In the genomic region with DNA sequence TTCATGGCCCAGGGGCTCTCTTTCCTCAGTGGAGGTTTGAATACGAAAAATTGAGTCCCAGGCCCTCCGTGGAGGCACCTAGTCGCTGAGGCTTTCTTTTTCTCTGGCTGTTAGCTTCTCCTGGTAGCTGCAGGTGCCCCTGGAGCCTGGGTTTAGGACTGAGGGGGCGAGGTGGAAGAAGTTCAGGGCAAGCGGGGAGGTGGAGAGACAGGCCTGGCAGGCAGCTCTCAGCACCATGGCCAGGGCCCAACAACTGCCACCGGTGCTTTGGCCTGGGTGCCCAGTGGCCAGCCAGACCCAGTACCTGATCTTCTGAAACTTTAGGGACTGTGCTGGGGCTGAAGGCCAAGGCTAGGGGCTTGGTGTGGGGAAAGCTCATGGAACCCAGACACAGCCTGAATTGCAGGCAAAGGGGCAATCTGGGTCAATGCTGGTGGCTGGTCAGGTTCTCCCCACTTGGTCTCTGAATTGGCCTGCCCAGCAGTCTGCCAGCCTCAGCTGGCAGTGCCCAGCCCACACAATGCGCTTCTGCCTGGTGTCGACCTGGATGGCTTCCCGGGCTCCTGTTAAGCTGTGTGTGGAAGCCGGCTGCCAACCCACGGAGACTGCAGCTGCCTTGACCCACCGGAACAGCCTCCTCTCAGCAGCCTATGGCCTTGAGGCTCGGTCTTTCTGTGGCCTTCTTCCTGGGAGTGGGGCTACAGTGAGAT, we compare ENCODE assay signal across 17 cellular contexts. TPM values are rescaled to one million over a fixed set of nuclear protein-coding genes. Genes with fewer than 3 reads are reported as not detected.
DNase-seq lines count a peak whose midpoint lies in the region; ATAC-seq and TF ChIP-seq lines count a peak whose summit lies in the region.
"Had no signal": no experiment of that assay in that cellular context is flagged by ENCODE, and none has a peak within 500 bp of the region (broad histone marks: within the 10 kb centered on the region; RNA-seq: fewer than 3 reads in every experiment).

No MANE protein-coding gene starts in this region.

- H3K27ac ChIP-seq in HEK293 (ENCODE audit: extremely low read depth, low read depth, low read length) = no peak overlapping the region
- no peak overlapping the region for H3K27ac ChIP-seq in RWPE2 (ENCODE audit: poor library complexity, severe bottlenecking)
- H3K27ac ChIP-seq in dorsolateral prefrontal cortex = peak overlapping the region in 55 of 59 donors; percentile 8 to 94 (median 79)
- H3K27ac ChIP-seq in thyroid gland = no peak overlapping the region
- H3K27ac ChIP-seq: gastrocnemius medialis, SJCRH30, skin epidermis, suprapubic skin had no signal

- H3K36me3 ChIP-seq in HEK293 (ENCODE audit: control insufficient read depth in 2 of 2, insufficient read depth in 1 of 2, low read length in 2 of 2) (no peaks in the 10 kb centered on the region), RWPE2 (ENCODE audit: low read depth) (no peaks in the 10 kb centered on the region), thyroid gland (no peaks in the 10 kb centered on the region)
- H3K36me3 ChIP-seq: gastrocnemius medialis, SJCRH30, suprapubic skin had no signal

- TF ChIP-seq CTCF in HEK293 (tag by site-specific recombination; IDR thresholded peaks at IDR 0.05) (no peak), RWPE2 (IDR thresholded peaks at IDR 0.05; ENCODE audit: poor library complexity, severe bottlenecking) (no peak), dorsolateral prefrontal cortex (IDR thresholded peaks at IDR 0.05 in 54 of 56, conservative IDR thresholded peaks at IDR 0.05 in 2 of 56; ENCODE audit: low read depth in 1 of 56, partially characterized antibody in 56 of 56) (no peak), thyroid gland (IDR thresholded peaks at IDR 0.05) (no peak)

- CTCF ChIA-PET in HEK293 (lab: Yijun Ruan, JAX) = interaction anchor here (0.5 to 2.1 kb wide), 5 partner anchors 26 to 64 kb away, joined by 3 to 6 read pairs (median 4); no protein-coding TSS in a partner anchor

- WGBS in thyroid gland, 2 donors = 12 to 38% methylated on average over 5 to 11 of the region's 13 CpGs

- no peaks in the 10 kb centered on the region for H3K9me3 ChIP-seq in HEK293 (ENCODE audit: control insufficient read depth, insufficient read depth, low read depth, low read length)
- no peaks in the 10 kb centered on the region for H3K9me3 ChIP-seq in RWPE2 (ENCODE audit: severe bottlenecking)
- no peaks in the 10 kb centered on the region for H3K9me3 ChIP-seq in thyroid gland
- H3K9me3 ChIP-seq: gastrocnemius medialis, SJCRH30, suprapubic skin had no signal

- ATAC-seq in RWPE2 (ENCODE audit: low read depth) = no peak
- ATAC-seq: gastrocnemius medialis had no signal

- 0 out of 2 replicates have a peak, but pooled peaks cover 4% of the 10 kb centered on the region for H3K4me1 ChIP-seq in HEK293 (ENCODE audit: control insufficient read depth, insufficient read depth, low read length)
- no peaks in the 10 kb centered on the region for H3K4me1 ChIP-seq in RWPE2 (ENCODE audit: insufficient read depth, poor library complexity, severe bottlenecking)
- peaks cover 6 to 16% of the 10 kb centered on the region in 2 donors for H3K4me1 ChIP-seq in thyroid gland
- H3K4me1 ChIP-seq: SJCRH30 had no signal

- intact Hi-C loops in dorsolateral prefrontal cortex (cut with DNase I) (loop anchor here in 1 of 2 donors (5.0 kb wide), 1 partner anchor 32 kb away; no protein-coding TSS in a partner anchor), thyroid gland (cut with DNase I) (loop anchor here (5.0 kb wide), 1 partner anchor 52 kb away; no protein-coding TSS in a partner anchor)

- H3K27me3 ChIP-seq in RWPE2 (ENCODE audit: insufficient read depth, poor library complexity, severe bottlenecking) = peaks cover 100% of the 10 kb centered on the region
- H3K27me3 ChIP-seq in dorsolateral prefrontal cortex = peaks cover 0 to 89% (median 30%) of the 10 kb centered on the region in 45 donors
- peaks cover 52% of the 10 kb centered on the region for H3K27me3 ChIP-seq in thyroid gland

- H3K4me3 ChIP-seq in HEK293 (ENCODE audit: low read depth, low read length) (no peak overlapping the region), RWPE2 (ENCODE audit: severe bottlenecking) (no peak overlapping the region), dorsolateral prefrontal cortex (peak overlapping the region in 56 of 59 donors; percentile 3 to 78 (median 68)), thyroid gland (replicated peaks in 1 of 3) (no peak overlapping the region)
- H3K4me3 ChIP-seq: gastrocnemius medialis, SJCRH30, skin epidermis, suprapubic skin had no signal

- POLR2A ChIA-PET in HEK293 (lab: Yijun Ruan, JAX) = interaction anchor here (0.5 kb wide), 1 partner anchor 21 kb away, joined by 3 read pairs; no protein-coding TSS in a partner anchor

- DNase-seq in RWPE2 (ENCODE audit: low spot score) = peak; percentile 69
- DNase-seq in dorsolateral prefrontal cortex = peak; percentile 46 to 88 (median 77)
- DNase-seq in nucleus accumbens (lab: John Stamatoyannopoulos, UW) = peak in 44 of 56 donors; percentile 24 to 81 (median 48)
- no peak for DNase-seq in NCI-H510A treated with DMSO at 0.1 percent for 48 hours (lab: John Stamatoyannopoulos, UW)
- no peak for DNase-seq in thyroid gland
- DNase-seq in NCI-H2227 treated with DMSO at 0.1 percent for 48 hours (lab: John Stamatoyannopoulos, UW) = no peak
- DNase-seq: activated CD4-positive, alpha-beta T cell treated with anti-CD3 and anti-CD28 coated beads, Interleukin-2, amount 10 ng/mL, durations not matched to agents 7 days and 5 days; erythroblast; gastrocnemius medialis; GOT3; SJCRH30; stimulated activated CD4-positive, alpha-beta T cell treated with anti-CD3 and anti-CD28 coated beads, Interleukin-4, amount 100 ng/mL, for 4 hours; stimulated activated CD8-positive, alpha-beta memory T cell treated with anti-CD3 and anti-CD28 coated beads, Interleukin-4, amount 100 ng/mL, for 48 hours; T-helper 9 cell had no signal

- no peak for TF ChIP-seq POLR2A in thyroid gland (IDR thresholded peaks at IDR 0.05)

TF ChIP-seq in HEK293, 187 proteins besides CTCF, POLR2A, EP300 and RAD21 (continues in another document):
- TF ChIP-seq ZBTB7A (tag by site-specific recombination; IDR thresholded peaks at IDR 0.05; ENCODE audit: low read depth) = no peak
- TF ChIP-seq, protein P1, sequence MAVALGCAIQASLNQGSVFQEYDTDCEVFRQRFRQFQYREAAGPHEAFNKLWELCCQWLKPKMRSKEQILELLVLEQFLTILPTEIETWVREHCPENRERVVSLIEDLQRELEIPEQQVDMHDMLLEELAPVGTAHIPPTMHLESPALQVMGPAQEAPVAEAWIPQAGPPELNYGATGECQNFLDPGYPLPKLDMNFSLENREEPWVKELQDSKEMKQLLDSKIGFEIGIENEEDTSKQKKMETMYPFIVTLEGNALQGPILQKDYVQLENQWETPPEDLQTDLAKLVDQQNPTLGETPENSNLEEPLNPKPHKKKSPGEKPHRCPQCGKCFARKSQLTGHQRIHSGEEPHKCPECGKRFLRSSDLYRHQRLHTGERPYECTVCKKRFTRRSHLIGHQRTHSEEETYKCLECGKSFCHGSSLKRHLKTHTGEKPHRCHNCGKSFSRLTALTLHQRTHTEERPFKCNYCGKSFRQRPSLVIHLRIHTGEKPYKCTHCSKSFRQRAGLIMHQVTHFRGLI (tag by site-specific recombination; IDR thresholded peaks at IDR 0.05) = no peak
- no peak for TF ChIP-seq ZNF112 (tag by site-specific recombination; IDR thresholded peaks at IDR 0.05)
- TF ChIP-seq ZNF138 (tag by site-specific recombination; IDR thresholded peaks at IDR 0.05; ENCODE audit: borderline replicate concordance) = no peak
- TF ChIP-seq, protein P2, sequence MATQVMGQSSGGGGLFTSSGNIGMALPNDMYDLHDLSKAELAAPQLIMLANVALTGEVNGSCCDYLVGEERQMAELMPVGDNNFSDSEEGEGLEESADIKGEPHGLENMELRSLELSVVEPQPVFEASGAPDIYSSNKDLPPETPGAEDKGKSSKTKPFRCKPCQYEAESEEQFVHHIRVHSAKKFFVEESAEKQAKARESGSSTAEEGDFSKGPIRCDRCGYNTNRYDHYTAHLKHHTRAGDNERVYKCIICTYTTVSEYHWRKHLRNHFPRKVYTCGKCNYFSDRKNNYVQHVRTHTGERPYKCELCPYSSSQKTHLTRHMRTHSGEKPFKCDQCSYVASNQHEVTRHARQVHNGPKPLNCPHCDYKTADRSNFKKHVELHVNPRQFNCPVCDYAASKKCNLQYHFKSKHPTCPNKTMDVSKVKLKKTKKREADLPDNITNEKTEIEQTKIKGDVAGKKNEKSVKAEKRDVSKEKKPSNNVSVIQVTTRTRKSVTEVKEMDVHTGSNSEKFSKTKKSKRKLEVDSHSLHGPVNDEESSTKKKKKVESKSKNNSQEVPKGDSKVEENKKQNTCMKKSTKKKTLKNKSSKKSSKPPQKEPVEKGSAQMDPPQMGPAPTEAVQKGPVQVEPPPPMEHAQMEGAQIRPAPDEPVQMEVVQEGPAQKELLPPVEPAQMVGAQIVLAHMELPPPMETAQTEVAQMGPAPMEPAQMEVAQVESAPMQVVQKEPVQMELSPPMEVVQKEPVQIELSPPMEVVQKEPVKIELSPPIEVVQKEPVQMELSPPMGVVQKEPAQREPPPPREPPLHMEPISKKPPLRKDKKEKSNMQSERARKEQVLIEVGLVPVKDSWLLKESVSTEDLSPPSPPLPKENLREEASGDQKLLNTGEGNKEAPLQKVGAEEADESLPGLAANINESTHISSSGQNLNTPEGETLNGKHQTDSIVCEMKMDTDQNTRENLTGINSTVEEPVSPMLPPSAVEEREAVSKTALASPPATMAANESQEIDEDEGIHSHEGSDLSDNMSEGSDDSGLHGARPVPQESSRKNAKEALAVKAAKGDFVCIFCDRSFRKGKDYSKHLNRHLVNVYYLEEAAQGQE (tag by site-specific recombination; IDR thresholded peaks at IDR 0.05) = peak; percentile 89
- no peak for TF ChIP-seq ZNF48 (tag by site-specific recombination; IDR thresholded peaks at IDR 0.05)
- TF ChIP-seq BCL11B (tag by site-specific recombination; IDR thresholded peaks at IDR 0.05; ENCODE audit: low read depth) = no peak
- TF ChIP-seq ZNF530 (tag by site-specific recombination; IDR thresholded peaks at IDR 0.05; ENCODE audit: low read depth) = no peak
- no peak for TF ChIP-seq ZNF146 (tag by site-specific recombination; IDR thresholded peaks at IDR 0.05)

RNA-seq across cellular contexts. Expression of a gene that starts 30.3 kb away (rescaled TPM):
- 10 to 100 TPM; 42.1 to 75.8 (median 58.1) TPM for total RNA-seq in dorsolateral prefrontal cortex
- 10 to 100 TPM; 31.2 to 78.8 (median 61.0) TPM for total RNA-seq in thyroid gland

Comparison
In these comparisons a context has a peak if more than half of its experiments do, and no peak if none do; other contexts are left out.
1. H3K27ac ChIP-seq: peak in dorsolateral prefrontal cortex (55 of 59); none in HEK293 (single experiment), RWPE2 (single experiment) and thyroid gland (0 of 3).
2. H3K4me3 ChIP-seq: peak in dorsolateral prefrontal cortex (56 of 59); none in HEK293 (single experiment), RWPE2 (single experiment) and thyroid gland (0 of 3).
3. DNase-seq: peak in RWPE2 (single experiment), dorsolateral prefrontal cortex (10 of 10) and nucleus accumbens (44 of 56); none in NCI-H510A treated with DMSO at 0.1 percent for 48 hours (single experiment), thyroid gland (0 of 2) and NCI-H2227 treated with DMSO at 0.1 percent for 48 hours (single experiment).